ENCODE assay signal across 8 cellular contexts in genomic region chr4:88320780-88321373, GRCh38. TPM values are rescaled to one million over a fixed set of nuclear protein-coding genes. Genes with fewer than 3 reads are reported as not detected.
DNase-seq lines count a peak whose midpoint lies in the region; ATAC-seq, FAIRE-seq and TF ChIP-seq lines count a peak whose summit lies in the region.

No MANE protein-coding gene starts in this region.

- H3K27me3 ChIP-seq in CD4-positive, alpha-beta memory T cell (ENCODE audit: insufficient read depth, low read length), result no peaks in the 10 kb centered on the region
- H3K27me3 ChIP-seq in SJSA1 (replicated peaks), result no peaks in the 10 kb centered on the region; the same call in 1 of the 2 replicates
- H3K27me3 ChIP-seq in endodermal cell (ENCODE audit: control insufficient read depth, insufficient read depth, low read length, poor library complexity, severe bottlenecking), result no peaks in the 10 kb centered on the region
- H3K27me3 ChIP-seq in prostate gland (replicated peaks; ENCODE audit: insufficient read depth), result no peaks in the 10 kb centered on the region

- peaks cover 11 to 21% (median 13%) of the 10 kb centered on the region in 4 donors for H3K4me1 Mint-ChIP-seq in CD4-positive, alpha-beta memory T cell
- peaks cover 29% of the 10 kb centered on the region for H3K4me1 Mint-ChIP-seq in endodermal cell

- H3K36me3 ChIP-seq in CD4-positive, alpha-beta memory T cell (ENCODE audit: insufficient read depth, low read length), result no peaks in the 10 kb centered on the region
- H3K36me3 ChIP-seq in SJSA1 (no peaks in the 10 kb centered on the region), endodermal cell (ENCODE audit: control insufficient read depth, insufficient read depth, low read length) (peaks cover 14% of the 10 kb centered on the region), prostate gland (no peaks in the 10 kb centered on the region)

- DNase-seq in CD4-positive, alpha-beta memory T cell, result peak in 4 of 5 donors; percentile 17 to 24 (median 20)
- peak; percentile 72 for DNase-seq in GM19239 (ENCODE audit: insufficient read length, low spot score)
- DNase-seq in SJSA1 (ENCODE audit: low read depth in 1 of 2, low spot score in 2 of 2), result peak in 1 of 2 experiments; percentile 71
- DNase-seq in endodermal cell, result peak; percentile 78
- DNase-seq in prostate gland (ENCODE audit: low spot score), result no peak
- no peak for DNase-seq in mucosa of gallbladder (ENCODE audit: low spot score)
- no peak for DNase-seq in SHP77 treated with DMSO at 0.1 percent for 48 hours (lab: John Stamatoyannopoulos, UW)

- peak; percentile 100 for FAIRE-seq in GM19239 (lab: Jason Lieb, UNC)

- no peaks in the 10 kb centered on the region for H3K9me3 Mint-ChIP-seq in CD4-positive, alpha-beta memory T cell
- H3K9me3 Mint-ChIP-seq in endodermal cell, result peaks cover 31% of the 10 kb centered on the region

- H3K27ac Mint-ChIP-seq in CD4-positive, alpha-beta memory T cell, result peak overlapping the region; percentile 70 to 93 (median 86)
- H3K27ac Mint-ChIP-seq in endodermal cell, result peak overlapping the region; percentile 93

- H3K36me3 Mint-ChIP-seq in CD4-positive, alpha-beta memory T cell, result no peaks in the 10 kb centered on the region
- peaks cover 13% of the 10 kb centered on the region for H3K36me3 Mint-ChIP-seq in endodermal cell (ENCODE audit: low read depth)

- intact Hi-C loops in CD4-positive, alpha-beta memory T cell (cut with micrococcal nuclease), result loop anchor here (1.0 kb wide), 1 partner anchor 37 kb away; the partner anchor contains the start of gene PPM1K
- intact Hi-C loops in prostate gland (cut with DNase I), result no loop called here

- H3K4me1 ChIP-seq in CD4-positive, alpha-beta memory T cell (ENCODE audit: insufficient read depth, low read length), result peaks cover 16% of the 10 kb centered on the region
- peaks cover 20% of the 10 kb centered on the region for H3K4me1 ChIP-seq in SJSA1 (replicated peaks)
- peaks cover 10% of the 10 kb centered on the region for H3K4me1 ChIP-seq in endodermal cell (ENCODE audit: control insufficient read depth, insufficient read depth, low read length)
- no peaks in the 10 kb centered on the region for H3K4me1 ChIP-seq in prostate gland (replicated peaks)

- H3K4me3 Mint-ChIP-seq in CD4-positive, alpha-beta memory T cell, result peak overlapping the region; percentile 53 to 92 (median 83)
- H3K4me3 Mint-ChIP-seq in endodermal cell, result peak overlapping the region; percentile 41

- peak overlapping the region in 1 of 2 donors; percentile 17 for H3K4me3 ChIP-seq in CD4-positive, alpha-beta memory T cell (ENCODE audit: low read length in 2 of 2)
- H3K4me3 ChIP-seq in SJSA1 (no peak overlapping the region), endodermal cell (ENCODE audit: low read length) (peak overlapping the region; percentile 77), prostate gland (peak overlapping the region in 1 of 2 donors; percentile 19)

- no peak for TF ChIP-seq POLR2A in prostate gland (IDR thresholded peaks at IDR 0.05)

- WGBS in endodermal cell (ENCODE audit: insufficient coverage in 1 of 2, insufficient read length in 1 of 2), 2 experiments, result 60 to 81% methylated on average over 4 to 5 of the region's 5 CpGs
- 40% methylated on average over 5 of the region's 5 CpGs for WGBS in prostate gland

- H3K9me3 ChIP-seq in CD4-positive, alpha-beta memory T cell (ENCODE audit: control insufficient read depth in 1 of 2, low read length in 2 of 2), result no peaks in the 10 kb centered on the region
- H3K9me3 ChIP-seq in SJSA1 (replicated peaks) (no peaks in the 10 kb centered on the region), endodermal cell (ENCODE audit: control insufficient read depth, low read length) (peaks cover 44% of the 10 kb centered on the region), prostate gland (no peaks in the 10 kb centered on the region)

- ATAC-seq in HG03159 (IDR thresholded peaks at IDR 0.05; ENCODE audit: unreplicated experiment), result peak; percentile 98

- H3K27ac ChIP-seq in CD4-positive, alpha-beta memory T cell (ENCODE audit: low read depth, low read length), result peak overlapping the region; percentile 20
- H3K27ac ChIP-seq in SJSA1 (peak overlapping the region; percentile 8; the same call in 1 of the 2 replicates), endodermal cell (ENCODE audit: low read depth, low read length) (peak overlapping the region; percentile 21), prostate gland (peak overlapping the region; percentile 73 to 85)

- CTCF ChIA-PET in CD4-positive, alpha-beta memory T cell (lab: Charles Lee; ENCODE audit: partially characterized antibody), result interaction anchor here (0.9 to 1.9 kb wide), 4 partner anchors 33 to 102 kb away, joined by 3 to 6 read pairs (median 4); partner anchors contain the start of gene PPM1K

- TF ChIP-seq CTCF in endodermal cell (conservative IDR thresholded peaks at IDR 0.05), result no peak
- no peak for TF ChIP-seq CTCF in prostate gland (IDR thresholded peaks at IDR 0.05)

- H3K27me3 Mint-ChIP-seq in CD4-positive, alpha-beta memory T cell, result no peaks in the 10 kb centered on the region
- no peaks in the 10 kb centered on the region for H3K27me3 Mint-ChIP-seq in endodermal cell (ENCODE audit: insufficient read depth)

- peak overlapping the region; percentile 74 for H3K9ac ChIP-seq in endodermal cell (ENCODE audit: extremely low read depth, low read length, poor library complexity, severe bottlenecking)

- POLR2A ChIA-PET in CD4-positive, alpha-beta memory T cell (lab: Charles Lee; ENCODE audit: partially characterized antibody), result interaction anchor here (1.1 to 2.3 kb wide), 3 partner anchors 37 to 136 kb away, joined by 3 to 26 read pairs (median 4); partner anchors contain the start of genes HERC5, HERC6 and PPM1K

RNA-seq across cellular contexts. Expression of gene PPM1K, which starts 36.5 kb away (rescaled TPM):
- total RNA-seq in CD4-positive, alpha-beta memory T cell, result 10 to 100 TPM; 82.2 to 84.3 TPM
- polyA plus RNA-seq in CD4-positive, alpha-beta memory T cell, result 10 to 100 TPM; 83.8 to 84.5 TPM
- total RNA-seq in SJSA1 (2014; rRNA removed; shearing (Covaris generic)), result 17.7 and 18.0 TPM in 2 replicates
- total RNA-seq in endodermal cell (10 to 100 TPM; 35.1 to 37.8 TPM), prostate gland (10 to 100 TPM; 63.7 to 65.1 TPM), mucosa of gallbladder (24.4 TPM)
- polyA plus RNA-seq in endodermal cell (2013, experiment 1 of 2), result 8.4 TPM
- polyA plus RNA-seq in endodermal cell (2013, experiment 2 of 2), result 11.2 TPM

RNA-seq across cellular contexts. Expression of gene HERC6, which starts 57.8 kb away (rescaled TPM):
- total RNA-seq in CD4-positive, alpha-beta memory T cell, result 10 to 100 TPM; 26.8 to 29.5 TPM
- polyA plus RNA-seq in CD4-positive, alpha-beta memory T cell, result 10 to 100 TPM; 28.4 to 32.0 TPM
- 2.1 and 12.3 TPM in 2 replicates for total RNA-seq in SJSA1 (2014; rRNA removed; shearing (Covaris generic))
- total RNA-seq in endodermal cell (10 to 100 TPM in 1 of 2 donors, 1 to 10 TPM in 1; 9.9 to 12.7 TPM), prostate gland (10 to 100 TPM; 16.0 to 20.6 TPM), mucosa of gallbladder (12.3 TPM)
- polyA plus RNA-seq in endodermal cell (2013, experiment 1 of 2), result 0.71 TPM
- polyA plus RNA-seq in endodermal cell (2013, experiment 2 of 2), result 0.54 TPM

Comparison
In these comparisons a context has a peak if more than half of its experiments do, and no peak if none do; other contexts are left out.
1. DNase-seq: peak in CD4-positive, alpha-beta memory T cell (4 of 5), GM19239 (single experiment) and endodermal cell (single experiment); none in prostate gland (single experiment), mucosa of gallbladder (single experiment) and SHP77 treated with DMSO at 0.1 percent for 48 hours (single experiment).
2. H3K27ac ChIP-seq: peak in every context shown above with its lines; median percentile 79 in prostate gland; 21 in endodermal cell; 20 in CD4-positive, alpha-beta memory T cell; 8 in SJSA1.